ENCODE assay signal across 10 cellular contexts in genomic region chr2:54979645-54980044, GRCh38.
DNase-seq lines count a peak whose midpoint lies in the region; ATAC-seq and TF ChIP-seq lines count a peak whose summit lies in the region.
"Had no signal": no experiment of that assay in that cellular context is flagged by ENCODE, and none has a peak within 500 bp of the region (broad histone marks: within the 10 kb centered on the region; RNA-seq: fewer than 3 reads in every experiment).

No MANE protein-coding gene starts in this region.

- TF ChIP-seq CTCF in Panc1 (IDR thresholded peaks at IDR 0.05): no peak
- no peak for TF ChIP-seq CTCF in fibroblast of the aortic adventitia (IDR thresholded peaks at IDR 0.05; ENCODE audit: insufficient read depth, low read length)
- TF ChIP-seq CTCF in progenitor cell of endocrine pancreas (IDR thresholded peaks at IDR 0.05; ENCODE audit: unreplicated experiment): no peak

- intact Hi-C loops in Panc1 (cut with micrococcal nuclease; ENCODE audit: unreplicated experiment): no loop called here

- H3K4me1 Mint-ChIP-seq in progenitor cell of endocrine pancreas (ENCODE audit: low read depth): peaks cover 25% of the 10 kb centered on the region
- peaks cover 15% of the 10 kb centered on the region for H3K4me1 Mint-ChIP-seq in activated naive CD4-positive, alpha-beta T cell treated with anti-CD3 and anti-CD28 coated beads, Interleukin-2, amount 10 ng/mL, durations not matched to agents 7 days and 5 days

- peak; percentile 19 for DNase-seq in ELF-1 (ENCODE audit: low read depth, low spot score)
- no peak for DNase-seq in Panc1 (ENCODE audit: low read depth, low spot score)
- peak; percentile 29 for DNase-seq in fibroblast of the aortic adventitia (ENCODE audit: low read depth)
- DNase-seq in progenitor cell of endocrine pancreas (ENCODE audit: low spot score, unreplicated experiment): no peak
- DNase-seq in activated naive CD4-positive, alpha-beta T cell treated with anti-CD3 and anti-CD28 coated beads, Interleukin-2, amount 10 ng/mL, durations not matched to agents 7 days and 5 days: no peak
- DNase-seq in stimulated activated naive CD4-positive, alpha-beta T cell treated with Interleukin-2 at 50 U/mL for 16 hours (lab: John Stamatoyannopoulos, UW): no peak
- DNase-seq: head of caudate nucleus; NCI-H345; stimulated activated naive B cell treated with anti-CD40 and anti-IgM and Interleukin-4, amounts not matched to agents 10 μg/mL and 1 μg/mL and 100 μg/mL, for 72 hours had no signal

- peaks cover 43% of the 10 kb centered on the region for H3K36me3 ChIP-seq in Panc1 (ENCODE audit: control insufficient read depth, insufficient read depth, low read length)

- H3K27ac ChIP-seq in Panc1 (ENCODE audit: low read length): peak overlapping the region; percentile 30

- ATAC-seq in Panc1 (no peak), HG02610 (IDR thresholded peaks at IDR 0.05; ENCODE audit: unreplicated experiment) (no peak)
- ATAC-seq: stimulated activated naive B cell treated with anti-CD40 and anti-IgM and Interleukin-4, amounts not matched to agents 10 μg/mL and 1 μg/mL and 100 μg/mL, for 72 hours had no signal

- H3K4me1 ChIP-seq in Panc1 (ENCODE audit: control insufficient read depth, insufficient read depth, low read length): peaks cover 80% of the 10 kb centered on the region

- H3K4me3 Mint-ChIP-seq in progenitor cell of endocrine pancreas (ENCODE audit: low read depth): no peak overlapping the region
- H3K4me3 Mint-ChIP-seq in activated naive CD4-positive, alpha-beta T cell treated with anti-CD3 and anti-CD28 coated beads, Interleukin-2, amount 10 ng/mL, durations not matched to agents 7 days and 5 days: no peak overlapping the region
- H3K4me3 Mint-ChIP-seq: stimulated activated naive B cell treated with anti-CD40 and anti-IgM and Interleukin-4, amounts not matched to agents 10 μg/mL and 1 μg/mL and 100 μg/mL, for 72 hours had no signal

- H3K4me3 ChIP-seq in Panc1 (ENCODE audit: low read depth in 2 of 2, low read length in 2 of 2) (no peak overlapping the region), fibroblast of the aortic adventitia (ENCODE audit: low read depth, low read length) (no peak overlapping the region)

- CTCF ChIA-PET in Panc1 (lab: Charles Lee): interaction anchor here (0.7 kb wide), 1 partner anchor 14 kb away, joined by 4 read pairs; no protein-coding TSS in a partner anchor
- CTCF ChIA-PET in activated naive CD4-positive, alpha-beta T cell treated with anti-CD3 and anti-CD28 coated beads, Interleukin-2, amount 10 ng/mL, durations not matched to agents 7 days and 5 days (lab: Charles Lee): interaction anchor here (1.9 kb wide), 1 partner anchor 9 kb away, joined by 7 read pairs; no protein-coding TSS in a partner anchor

- H3K9me3 Mint-ChIP-seq in progenitor cell of endocrine pancreas (ENCODE audit: low read depth): no peaks in the 10 kb centered on the region
- no peaks in the 10 kb centered on the region for H3K9me3 Mint-ChIP-seq in activated naive CD4-positive, alpha-beta T cell treated with anti-CD3 and anti-CD28 coated beads, Interleukin-2, amount 10 ng/mL, durations not matched to agents 7 days and 5 days
- H3K9me3 Mint-ChIP-seq: stimulated activated naive B cell treated with anti-CD40 and anti-IgM and Interleukin-4, amounts not matched to agents 10 μg/mL and 1 μg/mL and 100 μg/mL, for 72 hours had no signal

- H3K9me3 ChIP-seq in Panc1 (ENCODE audit: control insufficient read depth, insufficient read depth, low read depth, low read length): no peaks in the 10 kb centered on the region

- no peaks in the 10 kb centered on the region for H3K27me3 ChIP-seq in Panc1 (ENCODE audit: control insufficient read depth, insufficient read depth, low read length)

- peaks cover 19% of the 10 kb centered on the region for H3K36me3 Mint-ChIP-seq in progenitor cell of endocrine pancreas (ENCODE audit: insufficient read depth)
- peaks cover 38% of the 10 kb centered on the region for H3K36me3 Mint-ChIP-seq in activated naive CD4-positive, alpha-beta T cell treated with anti-CD3 and anti-CD28 coated beads, Interleukin-2, amount 10 ng/mL, durations not matched to agents 7 days and 5 days

- peak overlapping the region; percentile 20 for H3K27ac Mint-ChIP-seq in progenitor cell of endocrine pancreas
- H3K27ac Mint-ChIP-seq in activated naive CD4-positive, alpha-beta T cell treated with anti-CD3 and anti-CD28 coated beads, Interleukin-2, amount 10 ng/mL, durations not matched to agents 7 days and 5 days: no peak overlapping the region
- H3K27ac Mint-ChIP-seq: stimulated activated naive B cell treated with anti-CD40 and anti-IgM and Interleukin-4, amounts not matched to agents 10 μg/mL and 1 μg/mL and 100 μg/mL, for 72 hours had no signal

- BruUV-seq in Panc1 (replicated peaks; lab: Mats Ljungman, UMichigan): no TSS peak

- H3K27me3 Mint-ChIP-seq in progenitor cell of endocrine pancreas: no peaks in the 10 kb centered on the region
- H3K27me3 Mint-ChIP-seq in activated naive CD4-positive, alpha-beta T cell treated with anti-CD3 and anti-CD28 coated beads, Interleukin-2, amount 10 ng/mL, durations not matched to agents 7 days and 5 days: no peaks in the 10 kb centered on the region
- H3K27me3 Mint-ChIP-seq: stimulated activated naive B cell treated with anti-CD40 and anti-IgM and Interleukin-4, amounts not matched to agents 10 μg/mL and 1 μg/mL and 100 μg/mL, for 72 hours had no signal

- in situ Hi-C loops in Panc1 (cut with HindIII; ENCODE audit: low pct_unique_long_range_greater_than_20kb, low sequenced_read_pairs): no loop called here

- POLR2A ChIA-PET in Panc1 (lab: Charles Lee): interaction anchor here (0.7 kb wide), 1 partner anchor 9 kb away, joined by 3 read pairs; no protein-coding TSS in a partner anchor

Comparison
In these comparisons a context has a peak if more than half of its experiments do, and no peak if none do; other contexts are left out.
1. DNase-seq: peak in ELF-1 (single experiment) and fibroblast of the aortic adventitia (single experiment); none in Panc1 (single experiment), progenitor cell of endocrine pancreas (single experiment), activated naive CD4-positive, alpha-beta T cell treated with anti-CD3 and anti-CD28 coated beads, Interleukin-2, amount 10 ng/mL, durations not matched to agents 7 days and 5 days (single experiment) and stimulated activated naive CD4-positive, alpha-beta T cell treated with Interleukin-2 at 50 U/mL for 16 hours (single experiment).